Comparison of ENCODE assay signal across 23 cellular contexts in genomic region chr19:40525234-40526051, GRCh38. TPM values are rescaled to one million over a fixed set of nuclear protein-coding genes. Genes with fewer than 3 reads are reported as not detected.
A peak's percentile ranks its signal among the peaks of the same experiment; 100 is the strongest.
DNase-seq lines count a peak whose midpoint lies in the region; ATAC-seq, FAIRE-seq and TF ChIP-seq lines count a peak whose summit lies in the region.
"Had no signal": no experiment of that assay in that cellular context is flagged by ENCODE, and none has a peak within 500 bp of the region (broad histone marks: within the 10 kb centered on the region; RNA-seq: fewer than 3 reads in every experiment).

No MANE protein-coding gene starts in this region.

- no peaks in the 10 kb centered on the region for H3K9me3 ChIP-seq in OCI-LY3 (ENCODE audit: insufficient read depth, low read length)
- H3K9me3 ChIP-seq in K562 (replicated peaks; ENCODE audit: control insufficient read depth, insufficient read depth, low read depth, low read length): no peaks in the 10 kb centered on the region
- no peaks in the 10 kb centered on the region for H3K9me3 ChIP-seq in HepG2 (ENCODE audit: low read length)
- H3K9me3 ChIP-seq: BLaER1 had no signal

- H3K27ac ChIP-seq in OCI-LY3 (ENCODE audit: low read length) (no peak overlapping the region), K562 (ENCODE audit: extremely low read depth, low read depth, low read length) (peak overlapping the region; percentile 3; the same call in 1 of the 3 replicates), HepG2 (ENCODE audit: extremely low read length, insufficient read depth, low read length) (no peak overlapping the region), mesendoderm (ENCODE audit: low read depth, low read length) (no peak overlapping the region)
- H3K27ac ChIP-seq: BLaER1, HL-60, KMS-11 had no signal

- FAIRE-seq in K562 (lab: Jason Lieb, UNC) (peak; percentile 58), HepG2 (lab: Jason Lieb, UNC) (no peak)
- FAIRE-seq: GM12878 had no signal

- H3K36me3 ChIP-seq in OCI-LY3 (replicated peaks; ENCODE audit: low read depth, low read length) (no peaks in the 10 kb centered on the region), K562 (ENCODE audit: control insufficient read depth, insufficient read depth, low read length) (no peaks in the 10 kb centered on the region), HepG2 (replicated peaks in 1 of 2; ENCODE audit: control insufficient read depth in 1 of 2, insufficient read depth in 2 of 2, low read length in 2 of 2) (no peaks in the 10 kb centered on the region), mesendoderm (ENCODE audit: control insufficient read depth, insufficient read depth, low read length) (no peaks in the 10 kb centered on the region)
- H3K36me3 ChIP-seq: BLaER1 had no signal

- TF ChIP-seq EP300 in K562 (IDR thresholded peaks at IDR 0.05; ENCODE audit: low read length) (no peak), HepG2 (IDR thresholded peaks at IDR 0.05; ENCODE audit: low read depth in 2 of 2, low read length in 2 of 2) (no peak), HepG2 (CRISPR knock-in tag; IDR thresholded peaks at IDR 0.05; ENCODE audit: borderline replicate concordance) (no peak)

- H3K4me2 ChIP-seq in OCI-LY3 (ENCODE audit: low read length): no peak overlapping the region
- H3K4me2 ChIP-seq in K562 (ENCODE audit: insufficient read depth, low read length): peak overlapping the region; percentile 50
- H3K4me2 ChIP-seq in HepG2 (ENCODE audit: low read depth, low read length): peak overlapping the region; percentile 2; the same call in 1 of the 2 replicates
- H3K4me2 ChIP-seq in mesendoderm (ENCODE audit: low read length): no peak overlapping the region
- H3K4me2 ChIP-seq: BLaER1, KMS-11 had no signal

- H3K27me3 ChIP-seq in OCI-LY3 (ENCODE audit: low read depth, low read length) (0 out of 2 replicates have a peak, but pooled peaks cover 4% of the 10 kb centered on the region), K562 (ENCODE audit: control insufficient read depth in 2 of 2, insufficient read depth in 2 of 2, low read length in 2 of 2) (no peaks in the 10 kb centered on the region), HepG2 (ENCODE audit: control insufficient read depth in 1 of 2, insufficient read depth in 2 of 2, low read length in 2 of 2) (no peaks in the 10 kb centered on the region; a peak in 1 of 5 replicates), mesendoderm (ENCODE audit: insufficient read depth, low read length, poor library complexity) (peaks cover 3% of the 10 kb centered on the region)
- H3K27me3 ChIP-seq: BLaER1 had no signal

- H2BK120ac ChIP-seq in mesendoderm (ENCODE audit: low read depth, low read length): no peak overlapping the region

- H3K27ac Mint-ChIP-seq in natural killer cell treated with Interleukin-12 subunit alpha and Interleukin-12 subunit beta and Interleukin-15 and Interleukin-18, amount 100 ng/mL, for 72 hours: no peak overlapping the region
- H3K27ac Mint-ChIP-seq: CD4-positive, alpha-beta T cell; H9 had no signal

- intact Hi-C loops in K562 (cut with micrococcal nuclease) (loop anchor here (2.0 kb wide), 1 partner anchor 221 kb away; no protein-coding TSS in a partner anchor), HepG2 (cut with micrococcal nuclease; ENCODE audit: unreplicated experiment) (loop anchor here (5.0 to 10.0 kb wide), 3 partner anchors 61 to 221 kb away; partner anchors contain the start of genes BLVRB and SPTBN4)

- no peak overlapping the region for H3K4me3 ChIP-seq in OCI-LY3 (ENCODE audit: low read length)
- no peak overlapping the region for H3K4me3 ChIP-seq in K562
- H3K4me3 ChIP-seq in HepG2 (replicated peaks in 1 of 3; ENCODE audit: insufficient read depth in 1 of 3, low read depth in 2 of 3, low read length in 3 of 3): no peak overlapping the region
- H3K4me3 ChIP-seq in mesendoderm (ENCODE audit: low read length): no peak overlapping the region
- H3K4me3 ChIP-seq: BLaER1, GM12878 had no signal

- H4K20me1 ChIP-seq in OCI-LY3 (ENCODE audit: insufficient read depth, low read length) (no peaks in the 10 kb centered on the region), K562 (replicated peaks; ENCODE audit: control insufficient read depth, insufficient read depth, low read length) (no peaks in the 10 kb centered on the region), HepG2 (ENCODE audit: insufficient read depth, low read length) (no peaks in the 10 kb centered on the region)
- H4K20me1 ChIP-seq: BLaER1 had no signal

- DNase-seq in K562 (ENCODE audit: extremely low read depth in 1 of 4, low spot score in 3 of 4): peak in 2 of 4 experiments; percentile 38 to 65
- no peak for DNase-seq in HepG2 (ENCODE audit: low spot score)
- DNase-seq in renal cortical epithelial cell (ENCODE audit: low read depth): peak; percentile 24
- no peak for DNase-seq in natural killer cell treated with Interleukin-12 subunit alpha and Interleukin-12 subunit beta and Interleukin-15 and Interleukin-18, amount 100 ng/mL, for 72 hours (ENCODE audit: low spot score)
- no peak for DNase-seq in SKM-1 (lab: John Stamatoyannopoulos, UW; ENCODE audit: unreplicated experiment)
- no peak for DNase-seq in mesendoderm
- DNase-seq: CD4-positive, alpha-beta T cell; COR-L47; DND-41; H9; NCI-H1694; NCI-H2081; NCI-H2171; NCI-H524 treated with DMSO at 0.1 percent for 48 hours; PC-3; RPMI8226; SHP77 had no signal

- H3K9ac ChIP-seq in OCI-LY3 (ENCODE audit: low read length): no peak overlapping the region
- H3K9ac ChIP-seq in K562 (ENCODE audit: insufficient read depth in 1 of 2, low read depth in 2 of 2, low read length in 2 of 2): peak overlapping the region in 1 of 2 experiments; percentile 82; a peak in 2 of 4 replicates
- H3K9ac ChIP-seq in HepG2 (ENCODE audit: insufficient read depth, low read depth, low read length): no peak overlapping the region
- H3K9ac ChIP-seq in mesendoderm (ENCODE audit: low read length): no peak overlapping the region
- H3K9ac ChIP-seq: BLaER1, KMS-11 had no signal

- in situ Hi-C loops in K562 (cut with MboI) (no loop called here), HepG2 (cut with HindIII; ENCODE audit: extremely low pct_ligation_motif_present, low pct_unique_long_range_greater_than_20kb) (no loop called here)

- H3K4me1 Mint-ChIP-seq in natural killer cell treated with Interleukin-12 subunit alpha and Interleukin-12 subunit beta and Interleukin-15 and Interleukin-18, amount 100 ng/mL, for 72 hours (ENCODE audit: low read depth in 2 of 2): peaks cover 7 to 8% of the 10 kb centered on the region in 2 donors

- TF ChIP-seq CTCF in OCI-LY3 (IDR thresholded peaks at IDR 0.05; ENCODE audit: low read depth, low read length) (no peak), K562 (IDR thresholded peaks at IDR 0.05 in 2 of 3, conservative IDR thresholded peaks at IDR 0.05 in 1 of 3; ENCODE audit: insufficient read depth in 2 of 3, low read depth in 1 of 3, low read length in 3 of 3) (no peak), HepG2 (CRISPR knock-in tag; IDR thresholded peaks at IDR 0.05) (no peak)

- no peak overlapping the region for H4K8ac ChIP-seq in mesendoderm (ENCODE audit: low read depth, low read length)

- H3K79me2 ChIP-seq in OCI-LY3 (ENCODE audit: low read length) (no peaks in the 10 kb centered on the region), K562 (ENCODE audit: control insufficient read depth, insufficient read depth, low read length) (no peaks in the 10 kb centered on the region), HepG2 (ENCODE audit: insufficient read depth, low read length) (no peaks in the 10 kb centered on the region), mesendoderm (ENCODE audit: control insufficient read depth, insufficient read depth, low read length) (no peaks in the 10 kb centered on the region)

- no peak for TF ChIP-seq POLR2A in K562 (conservative IDR thresholded peaks at IDR 0.05)
- no peak for TF ChIP-seq POLR2A in HepG2 (IDR thresholded peaks at IDR 0.05; ENCODE audit: insufficient read depth in 1 of 2, low read depth in 2 of 2, low read length in 2 of 2)

- H3K4me1 ChIP-seq in OCI-LY3 (ENCODE audit: low read length) (peaks cover 16% of the 10 kb centered on the region), K562 (replicated peaks in 1 of 2; ENCODE audit: control insufficient read depth in 2 of 2, insufficient read depth in 2 of 2, low read length in 2 of 2) (peaks cover 54 to 71% of the 10 kb centered on the region in 2 experiments), HepG2 (ENCODE audit: insufficient read depth, low read length) (peaks cover 32% of the 10 kb centered on the region), mesendoderm (ENCODE audit: control insufficient read depth, low read depth, low read length) (peaks cover 2% of the 10 kb centered on the region)

- no peak overlapping the region for H2AK5ac ChIP-seq in mesendoderm (ENCODE audit: low read length)

- peak overlapping the region; percentile 24; the same call in 1 of the 2 replicates for H2AFZ ChIP-seq in OCI-LY3 (ENCODE audit: low read depth, low read length)
- peak overlapping the region; percentile 66 for H2AFZ ChIP-seq in K562 (ENCODE audit: low read depth, low read length)
- no peak overlapping the region for H2AFZ ChIP-seq in HepG2 (ENCODE audit: low read length)

- H3K4me3 Mint-ChIP-seq in natural killer cell treated with Interleukin-12 subunit alpha and Interleukin-12 subunit beta and Interleukin-15 and Interleukin-18, amount 100 ng/mL, for 72 hours: no peak overlapping the region
- H3K4me3 Mint-ChIP-seq: CD4-positive, alpha-beta T cell; H9 had no signal

- no peak overlapping the region for H4K5ac ChIP-seq in mesendoderm (ENCODE audit: low read length)

- H3K36me3 Mint-ChIP-seq in natural killer cell treated with Interleukin-12 subunit alpha and Interleukin-12 subunit beta and Interleukin-15 and Interleukin-18, amount 100 ng/mL, for 72 hours: no peaks in the 10 kb centered on the region

- no peaks in the 10 kb centered on the region for H3K79me1 ChIP-seq in mesendoderm (ENCODE audit: low read length)

- H3K4ac ChIP-seq in mesendoderm (ENCODE audit: low read depth, low read length): no peak overlapping the region

- POLR2A ChIA-PET in K562 (lab: Yijun Ruan, JAX): interaction anchor here (0.5 to 1.3 kb wide), 3 partner anchors 10 to 252 kb away, joined by 3 to 6 read pairs (median 4); partner anchors contain the start of gene RAB4B
- POLR2A ChIA-PET in HepG2 (lab: Yijun Ruan, JAX): no interaction called here

- no TSS peak for BruUV-seq in K562 (replicated peaks; lab: Mats Ljungman, UMichigan)
- BruUV-seq in HepG2 (replicated peaks; lab: Mats Ljungman, UMichigan): no TSS peak

- H3K18ac ChIP-seq in mesendoderm (ENCODE audit: low read length): no peak overlapping the region

- CTCF ChIA-PET in K562 (lab: Yijun Ruan, JAX; ENCODE audit: low intra/inter-chr PET ratio): interaction anchor here (0.6 kb wide), 1 partner anchor 135 kb away, joined by 4 read pairs; no protein-coding TSS in a partner anchor
- CTCF ChIA-PET in HepG2 (lab: Yijun Ruan, JAX; ENCODE audit: low intra/inter-chr PET ratio, low total read pairs): interaction anchor here (2.3 kb wide), 1 partner anchor 109 kb away, joined by 7 read pairs; no protein-coding TSS in a partner anchor

- WGBS in K562 (ENCODE audit: insufficient coverage, low coverage, missing lambda C conversion rate): 11% methylated on average over 12 of the region's 12 CpGs
- WGBS in HepG2 (ENCODE audit: low lambda C conversion rate): under 1% methylated on average over 12 of the region's 12 CpGs
- no CpG with 5 or more reads among the region's 12 CpGs for WGBS in mesendoderm (ENCODE audit: extremely low coverage, insufficient coverage, low lambda C conversion rate)

- H3K9me3 Mint-ChIP-seq in natural killer cell treated with Interleukin-12 subunit alpha and Interleukin-12 subunit beta and Interleukin-15 and Interleukin-18, amount 100 ng/mL, for 72 hours: no peaks in the 10 kb centered on the region
- H3K9me3 Mint-ChIP-seq: CD4-positive, alpha-beta T cell had no signal

- H3K9me1 ChIP-seq in K562 (ENCODE audit: control insufficient read depth, insufficient read depth, low read length): no peaks in the 10 kb centered on the region

- no peak overlapping the region for H2BK5ac ChIP-seq in mesendoderm (ENCODE audit: low read length)

- peaks cover 9 to 10% of the 10 kb centered on the region in 2 donors for H3K27me3 Mint-ChIP-seq in natural killer cell treated with Interleukin-12 subunit alpha and Interleukin-12 subunit beta and Interleukin-15 and Interleukin-18, amount 100 ng/mL, for 72 hours

- TF ChIP-seq RAD21 in K562 (CRISPR knock-in tag; conservative IDR thresholded peaks at IDR 0.05 in 1 of 2, IDR thresholded peaks at IDR 0.05 in 1 of 2): no peak
- no peak for TF ChIP-seq RAD21 in HepG2 (CRISPR knock-in tag; IDR thresholded peaks at IDR 0.05)

- no peak overlapping the region for H2BK15ac ChIP-seq in mesendoderm (replicated peaks; ENCODE audit: low read depth)

- H3K56ac ChIP-seq in mesendoderm (ENCODE audit: low read length): no peak overlapping the region

- no peak overlapping the region for H3K23ac ChIP-seq in mesendoderm (ENCODE audit: low read length)

- ATAC-seq in K562 (peak; percentile 10; the same call in 1 of the 3 replicates), HepG2 (no peak)
- ATAC-seq in natural killer cell treated with Interleukin-12 subunit alpha and Interleukin-12 subunit beta and Interleukin-15 and Interleukin-18, amount 100 ng/mL, for 72 hours: no peak
- ATAC-seq: GM12878, PC-3, SK-N-SH treated with all-trans-retinoic acid at 6 μM for 48 hours had no signal

RNA-seq across cellular contexts. Expression of gene SHKBP1, which starts 51.2 kb away (rescaled TPM):
- 33.3 and 146 TPM in 2 replicates for total RNA-seq in K562 (2011; cell fraction: chromatin; rRNA removed; ENCODE audit: low replicate concordance)
- total RNA-seq in K562 (2011; cell fraction: nucleolus; rRNA removed): 62.0 and 84.4 TPM in 2 replicates
- 39.4 and 65.9 TPM in 2 replicates for total RNA-seq in K562 (2011; cell fraction: nucleoplasm; rRNA removed)
- total RNA-seq in K562 (2014; rRNA removed): 33.7 and 48.0 TPM in 2 replicates
- total RNA-seq in K562 (2014; rRNA removed; fragmentation: Illumina TruSeq; extraction: Trizol): 6.6 and 9.6 TPM in 2 replicates
- 17.5 and 22.3 TPM in 2 replicates for total RNA-seq in K562 (2015; rRNA removed; fragmentation: Illumina TruSeq; extraction: Trizol)
- total RNA-seq in K562 (2021): 54.5 and 58.1 TPM in 2 replicates
- 18.9 and 24.4 TPM in 2 replicates for polyA plus RNA-seq in K562 (2011; rRNA removed)
- polyA plus RNA-seq in K562 (2011; cell fraction: cytosol; rRNA removed): 34.0 and 79.0 TPM in 2 replicates
- polyA plus RNA-seq in K562 (2011; cell fraction: nucleus; rRNA removed): 68.6 and 104 TPM in 2 replicates
- polyA plus RNA-seq in K562 (2012): 56.1 and 106 TPM in 2 replicates
- polyA plus RNA-seq in K562 (2014; fragmentation: Illumina TruSeq; extraction: Trizol): 33.7 and 42.0 TPM in 2 replicates
- 1 to 10 TPM; 1.2 to 4.9 TPM for polyA plus RNA-seq in K562 (2014; fragmentation: Nextera tagmentation; extraction: Ambion mirVana)
- polyA plus RNA-seq in K562 (2014; rRNA removed): 34.2 and 40.4 TPM in 2 replicates
- polyA minus RNA-seq in K562 (2011; rRNA and poly(A)+ RNA removed): 11.5 and 17.4 TPM in 2 replicates
- polyA minus RNA-seq in K562 (2011; cell fraction: cytosol; rRNA and poly(A)+ RNA removed): 53.0 and 61.0 TPM in 2 replicates
- 18.8 and 19.9 TPM in 2 replicates for polyA minus RNA-seq in K562 (2011; cell fraction: nucleus; rRNA and poly(A)+ RNA removed)
- 13.8 and 16.2 TPM in 2 replicates for total RNA-seq in HepG2 (2016; rRNA removed; fragmentation: Illumina TruSeq; extraction: Trizol)
- total RNA-seq in HepG2 (2016; cell fraction: cytosol; rRNA removed; fragmentation: Illumina TruSeq; extraction: Trizol; ENCODE audit: low read depth): 5.3 and 5.6 TPM in 2 replicates
- total RNA-seq in HepG2 (2016; cell fraction: insoluble cytoplasmic fraction; rRNA removed; fragmentation: Illumina TruSeq; extraction: Trizol): 13.0 and 17.7 TPM in 2 replicates
- total RNA-seq in HepG2 (2016; cell fraction: membrane; rRNA removed; fragmentation: Illumina TruSeq; extraction: Trizol): 7.8 and 10.7 TPM in 2 replicates
- 13.0 and 13.3 TPM in 2 replicates for total RNA-seq in HepG2 (2016; cell fraction: nucleus; rRNA removed; fragmentation: Illumina TruSeq; extraction: Trizol)
- 17.4 and 20.6 TPM in 2 replicates for polyA plus RNA-seq in HepG2 (2011; rRNA removed)
- polyA plus RNA-seq in HepG2 (2011; cell fraction: cytosol; rRNA removed): 13.3 and 18.5 TPM in 2 replicates
- polyA plus RNA-seq in HepG2 (2011; cell fraction: nucleus; rRNA removed): 67.9 and 84.5 TPM in 2 replicates
- polyA plus RNA-seq in HepG2 (2012): 15.6 and 36.6 TPM in 2 replicates
- 7.9 and 8.8 TPM in 2 replicates for polyA plus RNA-seq in HepG2 (2016; cell fraction: cytosol; fragmentation: Illumina TruSeq; extraction: Trizol; ENCODE audit: low read depth)
- 20.3 and 25.0 TPM in 2 replicates for polyA plus RNA-seq in HepG2 (2016; cell fraction: insoluble cytoplasmic fraction; fragmentation: Illumina TruSeq; extraction: Trizol; ENCODE audit: low read depth)
- polyA plus RNA-seq in HepG2 (2016; cell fraction: membrane; fragmentation: Illumina TruSeq; extraction: Trizol; ENCODE audit: low read depth): 14.5 and 16.5 TPM in 2 replicates
- 34.3 and 43.8 TPM in 2 replicates for polyA plus RNA-seq in HepG2 (2016; cell fraction: nucleus; fragmentation: Illumina TruSeq; extraction: Trizol; ENCODE audit: insufficient read depth, low read depth)
- polyA minus RNA-seq in HepG2 (2011; rRNA and poly(A)+ RNA removed; ENCODE audit: low replicate concordance): 46.9 and 53.5 TPM in 2 replicates
- 25.8 and 30.2 TPM in 2 replicates for polyA minus RNA-seq in HepG2 (2011; cell fraction: cytosol; rRNA and poly(A)+ RNA removed)
- 15.2 and 18.8 TPM in 2 replicates for polyA minus RNA-seq in HepG2 (2011; cell fraction: nucleus; rRNA and poly(A)+ RNA removed)
- 32.8 and 53.5 TPM in 2 replicates for total RNA-seq in renal cortical epithelial cell
- 100 to 1,000 TPM; 131 to 149 TPM for total RNA-seq in natural killer cell treated with Interleukin-12 subunit alpha and Interleukin-12 subunit beta and Interleukin-15 and Interleukin-18, amount 100 ng/mL, for 72 hours
- polyA plus RNA-seq in mesendoderm (2013, experiment 1 of 2): 52.1 TPM
- polyA plus RNA-seq in mesendoderm (2013, experiment 2 of 2): 49.6 TPM

RNA-seq across cellular contexts. Expression of gene SPTBN4, which starts 58.6 kb away (rescaled TPM):
- total RNA-seq in K562 (2011; cell fraction: chromatin; rRNA removed; ENCODE audit: low replicate concordance): 5.7 and 11.0 TPM in 2 replicates
- total RNA-seq in K562 (2011; cell fraction: nucleolus; rRNA removed): 3.8 and 4.5 TPM in 2 replicates
- total RNA-seq in K562 (2011; cell fraction: nucleoplasm; rRNA removed): 5.3 and 6.9 TPM in 2 replicates
- total RNA-seq in K562 (2014; rRNA removed) (0.86 and 2.0 TPM in 2 replicates), K562 (2014; rRNA removed; fragmentation: Illumina TruSeq; extraction: Trizol) (0.16 and 0.47 TPM in 2 replicates), K562 (2015; rRNA removed; fragmentation: Illumina TruSeq; extraction: Trizol) (0.83 and 1.3 TPM in 2 replicates), K562 (2021) (1.5 and 1.6 TPM in 2 replicates), HepG2 (2016; rRNA removed; fragmentation: Illumina TruSeq; extraction: Trizol) (0.11 TPM in 1 of 2 replicates, not detected in the other), renal cortical epithelial cell (0.89 and 2.4 TPM in 2 replicates)
- polyA plus RNA-seq in K562 (2011; rRNA removed) (1.2 and 1.3 TPM in 2 replicates), K562 (2014; fragmentation: Illumina TruSeq; extraction: Trizol) (0.51 and 0.70 TPM in 2 replicates), K562 (2014; fragmentation: Nextera tagmentation; extraction: Ambion mirVana) (under 1 TPM; 0.01 to 0.10 TPM), K562 (2014; rRNA removed) (1.2 and 1.3 TPM in 2 replicates), HepG2 (2011; rRNA removed) (0.08 and 0.11 TPM in 2 replicates)
- 0.94 and 1.8 TPM in 2 replicates for polyA plus RNA-seq in K562 (2011; cell fraction: cytosol; rRNA removed)
- polyA plus RNA-seq in K562 (2011; cell fraction: nucleus; rRNA removed): 2.6 and 3.5 TPM in 2 replicates
- 1.7 and 1.9 TPM in 2 replicates for polyA plus RNA-seq in K562 (2012)
- 1.1 and 1.5 TPM in 2 replicates for polyA minus RNA-seq in K562 (2011; rRNA and poly(A)+ RNA removed)
- 0.38 and 0.46 TPM in 2 replicates for polyA minus RNA-seq in K562 (2011; cell fraction: cytosol; rRNA and poly(A)+ RNA removed)
- polyA minus RNA-seq in K562 (2011; cell fraction: nucleus; rRNA and poly(A)+ RNA removed): 0.81 and 1.4 TPM in 2 replicates
- not detected in 2 replicates for total RNA-seq in HepG2 (2016; cell fraction: cytosol; rRNA removed; fragmentation: Illumina TruSeq; extraction: Trizol; ENCODE audit: low read depth)
- total RNA-seq in HepG2 (2016; cell fraction: insoluble cytoplasmic fraction; rRNA removed; fragmentation: Illumina TruSeq; extraction: Trizol): not detected in 2 replicates
- not detected in 2 replicates for total RNA-seq in HepG2 (2016; cell fraction: membrane; rRNA removed; fragmentation: Illumina TruSeq; extraction: Trizol)
- total RNA-seq in HepG2 (2016; cell fraction: nucleus; rRNA removed; fragmentation: Illumina TruSeq; extraction: Trizol): not detected in 2 replicates
- 0.04 and 0.11 TPM in 2 replicates for polyA plus RNA-seq in HepG2 (2011; cell fraction: cytosol; rRNA removed)
- polyA plus RNA-seq in HepG2 (2011; cell fraction: nucleus; rRNA removed): 0.26 and 0.29 TPM in 2 replicates
- polyA plus RNA-seq in HepG2 (2012): 0.11 TPM in 2 replicates
- not detected in 2 replicates for polyA plus RNA-seq in HepG2 (2016; cell fraction: cytosol; fragmentation: Illumina TruSeq; extraction: Trizol; ENCODE audit: low read depth)
- not detected in 2 replicates for polyA plus RNA-seq in HepG2 (2016; cell fraction: insoluble cytoplasmic fraction; fragmentation: Illumina TruSeq; extraction: Trizol; ENCODE audit: low read depth)
- polyA plus RNA-seq in HepG2 (2016; cell fraction: membrane; fragmentation: Illumina TruSeq; extraction: Trizol; ENCODE audit: low read depth): not detected in 2 replicates
- polyA plus RNA-seq in HepG2 (2016; cell fraction: nucleus; fragmentation: Illumina TruSeq; extraction: Trizol; ENCODE audit: insufficient read depth, low read depth): not detected in 2 replicates
- polyA minus RNA-seq in HepG2 (2011; rRNA and poly(A)+ RNA removed; ENCODE audit: low replicate concordance): 0.30 and 1.5 TPM in 2 replicates
- polyA minus RNA-seq in HepG2 (2011; cell fraction: cytosol; rRNA and poly(A)+ RNA removed): not detected in 2 replicates
- polyA minus RNA-seq in HepG2 (2011; cell fraction: nucleus; rRNA and poly(A)+ RNA removed): not detected in 2 replicates
- total RNA-seq in natural killer cell treated with Interleukin-12 subunit alpha and Interleukin-12 subunit beta and Interleukin-15 and Interleukin-18, amount 100 ng/mL, for 72 hours: not detected
- polyA plus RNA-seq in mesendoderm (2013, experiment 1 of 2): 0.25 TPM
- 0.22 TPM for polyA plus RNA-seq in mesendoderm (2013, experiment 2 of 2)

RNA-seq across cellular contexts. Expression of gene BLVRB, which starts 59.9 kb away (rescaled TPM):
- 26.9 and 65.0 TPM in 2 replicates for total RNA-seq in K562 (2011; cell fraction: chromatin; rRNA removed; ENCODE audit: low replicate concordance)
- 107 and 125 TPM in 2 replicates for total RNA-seq in K562 (2011; cell fraction: nucleolus; rRNA removed)
- 74.7 and 75.7 TPM in 2 replicates for total RNA-seq in K562 (2011; cell fraction: nucleoplasm; rRNA removed)
- total RNA-seq in K562 (2014; rRNA removed) (749 and 813 TPM in 2 replicates), K562 (2014; rRNA removed; fragmentation: Illumina TruSeq; extraction: Trizol) (110 and 229 TPM in 2 replicates), K562 (2015; rRNA removed; fragmentation: Illumina TruSeq; extraction: Trizol) (331 and 332 TPM in 2 replicates), K562 (2021) (457 and 476 TPM in 2 replicates), HepG2 (2016; rRNA removed; fragmentation: Illumina TruSeq; extraction: Trizol) (25.9 and 32.7 TPM in 2 replicates), renal cortical epithelial cell (43.0 and 59.6 TPM in 2 replicates)
- polyA plus RNA-seq in K562 (2011; rRNA removed) (368 and 461 TPM in 2 replicates), K562 (2014; fragmentation: Illumina TruSeq; extraction: Trizol) (260 and 428 TPM in 2 replicates), K562 (2014; fragmentation: Nextera tagmentation; extraction: Ambion mirVana) (100 to 1,000 TPM in 1 of 2 experiments, 10 to 100 TPM in 1; 81.1 to 184 TPM), K562 (2014; rRNA removed) (634 and 677 TPM in 2 replicates), HepG2 (2011; rRNA removed) (51.4 and 75.9 TPM in 2 replicates)
- 836 and 2,229 TPM in 2 replicates for polyA plus RNA-seq in K562 (2011; cell fraction: cytosol; rRNA removed)
- polyA plus RNA-seq in K562 (2011; cell fraction: nucleus; rRNA removed): 252 and 288 TPM in 2 replicates
- 416 and 585 TPM in 2 replicates for polyA plus RNA-seq in K562 (2012)
- polyA minus RNA-seq in K562 (2011; rRNA and poly(A)+ RNA removed): 85.4 and 138 TPM in 2 replicates
- polyA minus RNA-seq in K562 (2011; cell fraction: cytosol; rRNA and poly(A)+ RNA removed): 198 and 225 TPM in 2 replicates
- 34.6 and 38.7 TPM in 2 replicates for polyA minus RNA-seq in K562 (2011; cell fraction: nucleus; rRNA and poly(A)+ RNA removed)
- 8.2 and 10.9 TPM in 2 replicates for total RNA-seq in HepG2 (2016; cell fraction: cytosol; rRNA removed; fragmentation: Illumina TruSeq; extraction: Trizol; ENCODE audit: low read depth)
- 28.3 and 39.1 TPM in 2 replicates for total RNA-seq in HepG2 (2016; cell fraction: insoluble cytoplasmic fraction; rRNA removed; fragmentation: Illumina TruSeq; extraction: Trizol)
- total RNA-seq in HepG2 (2016; cell fraction: membrane; rRNA removed; fragmentation: Illumina TruSeq; extraction: Trizol): 7.6 and 7.9 TPM in 2 replicates
- 9.9 and 11.1 TPM in 2 replicates for total RNA-seq in HepG2 (2016; cell fraction: nucleus; rRNA removed; fragmentation: Illumina TruSeq; extraction: Trizol)
- 66.0 and 107 TPM in 2 replicates for polyA plus RNA-seq in HepG2 (2011; cell fraction: cytosol; rRNA removed)
- 44.9 and 46.6 TPM in 2 replicates for polyA plus RNA-seq in HepG2 (2011; cell fraction: nucleus; rRNA removed)
- polyA plus RNA-seq in HepG2 (2012): 39.5 and 39.8 TPM in 2 replicates
- polyA plus RNA-seq in HepG2 (2016; cell fraction: cytosol; fragmentation: Illumina TruSeq; extraction: Trizol; ENCODE audit: low read depth): 10.5 and 11.4 TPM in 2 replicates
- polyA plus RNA-seq in HepG2 (2016; cell fraction: insoluble cytoplasmic fraction; fragmentation: Illumina TruSeq; extraction: Trizol; ENCODE audit: low read depth): 31.5 and 40.3 TPM in 2 replicates
- polyA plus RNA-seq in HepG2 (2016; cell fraction: membrane; fragmentation: Illumina TruSeq; extraction: Trizol; ENCODE audit: low read depth): 6.6 and 8.8 TPM in 2 replicates
- 18.0 and 18.8 TPM in 2 replicates for polyA plus RNA-seq in HepG2 (2016; cell fraction: nucleus; fragmentation: Illumina TruSeq; extraction: Trizol; ENCODE audit: insufficient read depth, low read depth)
- 42.8 and 149 TPM in 2 replicates for polyA minus RNA-seq in HepG2 (2011; rRNA and poly(A)+ RNA removed; ENCODE audit: low replicate concordance)
- polyA minus RNA-seq in HepG2 (2011; cell fraction: cytosol; rRNA and poly(A)+ RNA removed): 28.8 and 32.2 TPM in 2 replicates
- 6.0 and 10.4 TPM in 2 replicates for polyA minus RNA-seq in HepG2 (2011; cell fraction: nucleus; rRNA and poly(A)+ RNA removed)
- 1 to 10 TPM; 4.6 to 5.3 TPM for total RNA-seq in natural killer cell treated with Interleukin-12 subunit alpha and Interleukin-12 subunit beta and Interleukin-15 and Interleukin-18, amount 100 ng/mL, for 72 hours
- polyA plus RNA-seq in mesendoderm (2013, experiment 1 of 2): 19.8 TPM
- 20.7 TPM for polyA plus RNA-seq in mesendoderm (2013, experiment 2 of 2)

Comparison
In these comparisons a context has a peak if more than half of its experiments do, and no peak if none do; other contexts are left out.
1. H3K4me2 ChIP-seq: peak in K562 (single experiment) and HepG2 (single experiment); none in OCI-LY3 (single experiment) and mesendoderm (single experiment).